13 cellular contexts compared by ENCODE assay signal in genomic region chr5:151670074-151670686, GRCh38. TPM values are rescaled to one million over a fixed set of nuclear protein-coding genes. Genes with fewer than 3 reads are reported as not detected.
DNase-seq lines count a peak whose midpoint lies in the region; ATAC-seq and TF ChIP-seq lines count a peak whose summit lies in the region.
"Had no signal": no experiment of that assay in that cellular context is flagged by ENCODE, and none has a peak within 500 bp of the region (broad histone marks: within the 10 kb centered on the region; RNA-seq: fewer than 3 reads in every experiment).

No MANE protein-coding gene starts in this region.

- no peak for TF ChIP-seq CTCF in cardiac muscle cell (IDR thresholded peaks at IDR 0.05; ENCODE audit: low read depth, low read length)
- TF ChIP-seq CTCF in nephron (IDR thresholded peaks at IDR 0.05; ENCODE audit: unreplicated experiment in 3 of 3), result no peak
- no peak for TF ChIP-seq CTCF in tibial nerve (IDR thresholded peaks at IDR 0.05)

- H3K4me1 ChIP-seq in adipocyte (ENCODE audit: control insufficient read depth, insufficient read depth, low read length) (peaks cover 90% of the 10 kb centered on the region), cardiac muscle cell (ENCODE audit: low read depth) (peaks cover 5% of the 10 kb centered on the region), tibial nerve (peaks cover 4 to 97% (median 57%) of the 10 kb centered on the region in 4 donors)

- 34 to 44% methylated on average over 4 of the region's 4 CpGs for WGBS in tibial nerve, 2 donors

- H3K27ac ChIP-seq in cardiac muscle cell (peak overlapping the region; percentile 88), tibial nerve (peak overlapping the region; percentile 37 to 95 (median 78))

- H3K9ac ChIP-seq in adipocyte (ENCODE audit: low read length), result peak overlapping the region; percentile 73

- H3K36me3 ChIP-seq in adipocyte (ENCODE audit: control insufficient read depth, insufficient read depth, low read length, severe bottlenecking), result peaks cover 100% of the 10 kb centered on the region
- peaks cover 30% of the 10 kb centered on the region for H3K36me3 ChIP-seq in cardiac muscle cell
- peaks cover 0 to 97% (median 12%) of the 10 kb centered on the region in 3 donors for H3K36me3 ChIP-seq in tibial nerve

- TF ChIP-seq POLR2A in tibial nerve (IDR thresholded peaks at IDR 0.05), result no peak

- H3K36me3 Mint-ChIP-seq in nephron (ENCODE audit: low read depth), result peaks cover 94% of the 10 kb centered on the region
- H3K36me3 Mint-ChIP-seq in naive thymus-derived CD8-positive, alpha-beta T cell, result no peaks in the 10 kb centered on the region
- H3K36me3 Mint-ChIP-seq: activated naive CD4-positive, alpha-beta T cell treated with anti-CD3 and anti-CD28 coated beads, Interleukin-2, amount 50 U/mL, for 24 hours; CD8-positive, alpha-beta T cell; naive thymus-derived CD4-positive, alpha-beta T cell; stimulated activated memory B cell treated with anti-CD40 and anti-IgM and Interleukin-4, amounts not matched to agents 10 μg/mL and 1 μg/mL and 100 μg/mL, for 72 hours had no signal

- peak overlapping the region; percentile 94 to 98 (median 95) for H3K27ac Mint-ChIP-seq in nephron
- H3K27ac Mint-ChIP-seq in naive thymus-derived CD8-positive, alpha-beta T cell, result no peak overlapping the region
- H3K27ac Mint-ChIP-seq: activated naive CD4-positive, alpha-beta T cell treated with anti-CD3 and anti-CD28 coated beads, Interleukin-2, amount 50 U/mL, for 24 hours; CD8-positive, alpha-beta T cell; naive thymus-derived CD4-positive, alpha-beta T cell; stimulated activated memory B cell treated with anti-CD40 and anti-IgM and Interleukin-4, amounts not matched to agents 10 μg/mL and 1 μg/mL and 100 μg/mL, for 72 hours had no signal

- no peaks in the 10 kb centered on the region for H3K9me3 ChIP-seq in adipocyte (ENCODE audit: control insufficient read depth, low read length)
- H3K9me3 ChIP-seq in cardiac muscle cell (ENCODE audit: low read depth), result no peaks in the 10 kb centered on the region
- H3K9me3 ChIP-seq in tibial nerve, result no peaks in the 10 kb centered on the region

- no peak for ATAC-seq in naive thymus-derived CD8-positive, alpha-beta T cell
- no peak for ATAC-seq in GM19463 (IDR thresholded peaks at IDR 0.05; ENCODE audit: unreplicated experiment)
- ATAC-seq: CD8-positive, alpha-beta T cell; naive thymus-derived CD4-positive, alpha-beta T cell; stimulated activated memory B cell treated with anti-CD40 and anti-IgM and Interleukin-4, amounts not matched to agents 10 μg/mL and 1 μg/mL and 100 μg/mL, for 72 hours had no signal

- H3K27me3 ChIP-seq in adipocyte (replicated peaks; ENCODE audit: control insufficient read depth, insufficient read depth, low read length), result no peaks in the 10 kb centered on the region
- no peaks in the 10 kb centered on the region for H3K27me3 ChIP-seq in cardiac muscle cell
- H3K27me3 ChIP-seq in tibial nerve, result no peaks in the 10 kb centered on the region

- H3K27me3 Mint-ChIP-seq in nephron (ENCODE audit: low read depth), result no peaks in the 10 kb centered on the region
- no peaks in the 10 kb centered on the region for H3K27me3 Mint-ChIP-seq in naive thymus-derived CD8-positive, alpha-beta T cell
- H3K27me3 Mint-ChIP-seq: activated naive CD4-positive, alpha-beta T cell treated with anti-CD3 and anti-CD28 coated beads, Interleukin-2, amount 50 U/mL, for 24 hours; stimulated activated memory B cell treated with anti-CD40 and anti-IgM and Interleukin-4, amounts not matched to agents 10 μg/mL and 1 μg/mL and 100 μg/mL, for 72 hours had no signal

- POLR2A ChIA-PET in naive thymus-derived CD8-positive, alpha-beta T cell (lab: Charles Lee), result no interaction called here

- H3K4me3 ChIP-seq in adipocyte (ENCODE audit: low read length) (peak overlapping the region; percentile 7), cardiac muscle cell (no peak overlapping the region), tibial nerve (no peak overlapping the region)

- H3K9me3 Mint-ChIP-seq in nephron, result no peaks in the 10 kb centered on the region
- H3K9me3 Mint-ChIP-seq in naive thymus-derived CD8-positive, alpha-beta T cell, result no peaks in the 10 kb centered on the region
- H3K9me3 Mint-ChIP-seq: activated naive CD4-positive, alpha-beta T cell treated with anti-CD3 and anti-CD28 coated beads, Interleukin-2, amount 50 U/mL, for 24 hours; CD8-positive, alpha-beta T cell; naive thymus-derived CD4-positive, alpha-beta T cell; stimulated activated memory B cell treated with anti-CD40 and anti-IgM and Interleukin-4, amounts not matched to agents 10 μg/mL and 1 μg/mL and 100 μg/mL, for 72 hours had no signal

- H3K4me1 Mint-ChIP-seq in nephron, result peaks cover 65% of the 10 kb centered on the region
- H3K4me1 Mint-ChIP-seq in naive thymus-derived CD8-positive, alpha-beta T cell, result no peaks in the 10 kb centered on the region
- H3K4me1 Mint-ChIP-seq: activated naive CD4-positive, alpha-beta T cell treated with anti-CD3 and anti-CD28 coated beads, Interleukin-2, amount 50 U/mL, for 24 hours; naive thymus-derived CD4-positive, alpha-beta T cell; stimulated activated memory B cell treated with anti-CD40 and anti-IgM and Interleukin-4, amounts not matched to agents 10 μg/mL and 1 μg/mL and 100 μg/mL, for 72 hours had no signal

- no peak for TF ChIP-seq EP300 in tibial nerve (IDR thresholded peaks at IDR 0.05)

- DNase-seq in adipocyte (ENCODE audit: low read depth) (no peak), cardiac muscle cell (ENCODE audit: low read depth in 1 of 2, low spot score in 1 of 2) (peak in 1 of 2 donors; percentile 81), tibial nerve (ENCODE audit: low spot score in 2 of 2) (no peak), DMS79 treated with DMSO at 0.1 percent for 48 hours (lab: John Stamatoyannopoulos, UW) (no peak), amygdala (lab: John Stamatoyannopoulos, UW) (no peak)
- no peak for DNase-seq in naive thymus-derived CD8-positive, alpha-beta T cell
- DNase-seq: CD8-positive, alpha-beta T cell; naive thymus-derived CD4-positive, alpha-beta T cell; NCI-H345 had no signal

- peak overlapping the region in 2 of 3 experiments; percentile 33 to 44 for H3K4me3 Mint-ChIP-seq in nephron
- no peak overlapping the region for H3K4me3 Mint-ChIP-seq in naive thymus-derived CD8-positive, alpha-beta T cell
- H3K4me3 Mint-ChIP-seq: activated naive CD4-positive, alpha-beta T cell treated with anti-CD3 and anti-CD28 coated beads, Interleukin-2, amount 50 U/mL, for 24 hours; CD8-positive, alpha-beta T cell; naive thymus-derived CD4-positive, alpha-beta T cell; stimulated activated memory B cell treated with anti-CD40 and anti-IgM and Interleukin-4, amounts not matched to agents 10 μg/mL and 1 μg/mL and 100 μg/mL, for 72 hours had no signal

RNA-seq across cellular contexts. Expression of gene SPARC, which starts 16.5 kb away (rescaled TPM):
- total RNA-seq in cardiac muscle cell (130 and 216 TPM in 2 replicates), tibial nerve (1,000 to 10,000 TPM in 3 of 4 donors, 100 to 1,000 TPM in 1; 918 to 2,129 (median 1,501) TPM)
- polyA plus RNA-seq in cardiac muscle cell, result 548 and 705 TPM in 2 replicates
- not detected for total RNA-seq in naive thymus-derived CD8-positive, alpha-beta T cell
- polyA plus RNA-seq in naive thymus-derived CD8-positive, alpha-beta T cell, result not detected

Comparison
In these comparisons a context has a peak if more than half of its experiments do, and no peak if none do; other contexts are left out.
1. H3K27ac Mint-ChIP-seq: peak in nephron (3 of 3); none in naive thymus-derived CD8-positive, alpha-beta T cell (0 of 10).
2. H3K4me3 Mint-ChIP-seq: peak in nephron (2 of 3); none in naive thymus-derived CD8-positive, alpha-beta T cell (0 of 10).
3. RNA of gene SPARC, which starts 16.5 kb away (total RNA-seq): 918 to 2,129 TPM in tibial nerve and 130 to 216 TPM in cardiac muscle cell; not detected in naive thymus-derived CD8-positive, alpha-beta T cell; every median in the first group is over 100 times any median in the second.